Comparison of ENCODE assay signal across 13 cellular contexts in the genomic region with DNA sequence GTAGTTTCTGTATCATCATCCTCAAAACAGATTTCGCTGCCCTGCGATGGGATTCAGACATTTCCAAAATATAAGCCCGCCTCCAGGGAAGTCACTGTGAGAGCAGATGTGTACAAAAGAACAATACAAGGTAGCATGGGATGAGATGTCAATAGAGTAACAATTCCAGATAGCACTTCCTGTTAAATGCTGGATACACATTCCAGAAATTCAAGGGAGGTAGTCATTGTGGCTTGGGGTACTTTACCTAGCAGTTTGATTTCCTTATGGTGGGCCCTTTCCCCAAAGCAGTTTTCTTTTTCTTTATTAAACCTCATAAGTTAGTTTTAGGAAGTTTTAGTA. TPM values are rescaled to one million over a fixed set of nuclear protein-coding genes. Genes with fewer than 3 reads are reported as not detected.
DNase-seq lines count a peak whose midpoint lies in the region; ATAC-seq and TF ChIP-seq lines count a peak whose summit lies in the region.
"Had no signal": no experiment of that assay in that cellular context is flagged by ENCODE, and none has a peak within 500 bp of the region (broad histone marks: within the 10 kb centered on the region; RNA-seq: fewer than 3 reads in every experiment).

No MANE protein-coding gene starts in this region.

- H3K27ac ChIP-seq in Peyer's patch (peak overlapping the region in 2 of 4 donors; percentile 91 to 94), ovary (peak overlapping the region in 1 of 2 donors; percentile 98)
- H3K27ac ChIP-seq in naive thymus-derived CD4-positive, alpha-beta T cell (ENCODE audit: low read depth, low read length), result no peak overlapping the region

- ATAC-seq in GM19351 (IDR thresholded peaks at IDR 0.05; ENCODE audit: unreplicated experiment) (no peak), T-cell (replicated peaks in 1 of 4) (no peak)
- no peak for ATAC-seq in naive thymus-derived CD4-positive, alpha-beta T cell

- H3K4me1 Mint-ChIP-seq in naive thymus-derived CD4-positive, alpha-beta T cell, result peaks cover 15 to 31% (median 25%) of the 10 kb centered on the region in 7 donors
- peaks cover 15 to 19% (median 15%) of the 10 kb centered on the region in 3 donors for H3K4me1 Mint-ChIP-seq in T-cell

- no peak for TF ChIP-seq EP300 in ovary (IDR thresholded peaks at IDR 0.05)

- H3K9me3 Mint-ChIP-seq in naive thymus-derived CD4-positive, alpha-beta T cell, result peaks cover 0 to 2% (median 0%) of the 10 kb centered on the region in 11 donors
- H3K9me3 Mint-ChIP-seq in T-cell, result no peaks in the 10 kb centered on the region
- H3K9me3 Mint-ChIP-seq: activated naive CD4-positive, alpha-beta T cell treated with anti-CD3 and anti-CD28 coated beads, Interleukin-2, amount 10 ng/mL, durations not matched to agents 7 days and 5 days; immature natural killer cell had no signal

- H3K27ac Mint-ChIP-seq in naive thymus-derived CD4-positive, alpha-beta T cell, result peak overlapping the region in 1 of 9 donors; percentile 20
- H3K27ac Mint-ChIP-seq in T-cell, result no peak overlapping the region
- H3K27ac Mint-ChIP-seq: activated naive CD4-positive, alpha-beta T cell treated with anti-CD3 and anti-CD28 coated beads, Interleukin-2, amount 10 ng/mL, durations not matched to agents 7 days and 5 days; CD4-positive, CD25-positive, alpha-beta regulatory T cell had no signal

- TF ChIP-seq CTCF in AG09309 (IDR thresholded peaks at IDR 0.05; ENCODE audit: control insufficient read depth, insufficient read depth, low read depth, low read length, missing control alignments) (no peak), Peyer's patch (IDR thresholded peaks at IDR 0.05) (no peak), fibroblast of mammary gland (conservative IDR thresholded peaks at IDR 0.05; ENCODE audit: control insufficient read depth, insufficient read depth, low read depth, low read length) (no peak), ovary (IDR thresholded peaks at IDR 0.05) (no peak)

- H3K27me3 ChIP-seq in Peyer's patch, result no peaks in the 10 kb centered on the region
- H3K27me3 ChIP-seq in ovary, result no peaks in the 10 kb centered on the region
- H3K27me3 ChIP-seq in naive thymus-derived CD4-positive, alpha-beta T cell (ENCODE audit: control insufficient read depth in 2 of 2, insufficient read depth in 2 of 2, low read length in 2 of 2), result no peaks in the 10 kb centered on the region

- H3K27me3 Mint-ChIP-seq in naive thymus-derived CD4-positive, alpha-beta T cell, result peaks cover 39 to 55% (median 51%) of the 10 kb centered on the region in 5 donors
- H3K27me3 Mint-ChIP-seq in T-cell, result peaks cover 37 to 39% of the 10 kb centered on the region in 2 donors

- H3K4me3 Mint-ChIP-seq in naive thymus-derived CD4-positive, alpha-beta T cell, result peak overlapping the region in 1 of 10 donors; percentile 10
- no peak overlapping the region for H3K4me3 Mint-ChIP-seq in T-cell
- H3K4me3 Mint-ChIP-seq: activated naive CD4-positive, alpha-beta T cell treated with anti-CD3 and anti-CD28 coated beads, Interleukin-2, amount 10 ng/mL, durations not matched to agents 7 days and 5 days; CD4-positive, CD25-positive, alpha-beta regulatory T cell had no signal

- CTCF ChIA-PET in naive thymus-derived CD4-positive, alpha-beta T cell (lab: Charles Lee), result no interaction called here
- CTCF ChIA-PET in T-cell (lab: Charles Lee), result no interaction called here

- H3K36me3 ChIP-seq in Peyer's patch (no peaks in the 10 kb centered on the region), ovary (no peaks in the 10 kb centered on the region)
- no peaks in the 10 kb centered on the region for H3K36me3 ChIP-seq in naive thymus-derived CD4-positive, alpha-beta T cell (ENCODE audit: control insufficient read depth in 2 of 3, insufficient read depth in 3 of 3, low read length in 3 of 3)

- TF ChIP-seq POLR2A in Peyer's patch (IDR thresholded peaks at IDR 0.05) (no peak), ovary (IDR thresholded peaks at IDR 0.05) (no peak)

- no peaks in the 10 kb centered on the region for H3K9me3 ChIP-seq in Peyer's patch
- no peaks in the 10 kb centered on the region for H3K9me3 ChIP-seq in ovary
- no peaks in the 10 kb centered on the region for H3K9me3 ChIP-seq in naive thymus-derived CD4-positive, alpha-beta T cell (ENCODE audit: control insufficient read depth in 2 of 3, low read length in 3 of 3)

- intact Hi-C loops in ovary (cut with DNase I), result loop anchor here in 2 of 4 donors (10.0 kb wide), 1 partner anchor 130 kb away; no protein-coding TSS in a partner anchor
- intact Hi-C loops in naive thymus-derived CD4-positive, alpha-beta T cell (cut with micrococcal nuclease), result loop anchor here (5.0 to 10.0 kb wide), 3 partner anchors 103 to 148 kb away; no protein-coding TSS in a partner anchor

- POLR2A ChIA-PET in naive thymus-derived CD4-positive, alpha-beta T cell (lab: Charles Lee), result no interaction called here
- POLR2A ChIA-PET in T-cell (lab: Charles Lee), result no interaction called here

- peak overlapping the region; percentile 81 for H3K4me3 ChIP-seq in AG09309 (ENCODE audit: control insufficient read depth, low read depth, low read length)
- H3K4me3 ChIP-seq in Peyer's patch, result peak overlapping the region in 3 of 4 donors; percentile 54 to 85 (median 83)
- peak overlapping the region; percentile 76 for H3K4me3 ChIP-seq in fibroblast of mammary gland (ENCODE audit: control insufficient read depth, low read depth, low read length)
- H3K4me3 ChIP-seq in ovary, result peak overlapping the region; percentile 47
- H3K4me3 ChIP-seq in naive thymus-derived CD4-positive, alpha-beta T cell (ENCODE audit: low read length), result no peak overlapping the region

- DNase-seq in AG09309 (ENCODE audit: low read depth) (no peak), Peyer's patch (no peak), fibroblast of mammary gland (ENCODE audit: low read depth) (no peak), ovary (no peak), NCI-H2107 (lab: John Stamatoyannopoulos, UW) (no peak), T-cell (no peak)
- no peak for DNase-seq in naive thymus-derived CD4-positive, alpha-beta T cell
- DNase-seq: activated naive CD4-positive, alpha-beta T cell treated with anti-CD3 and anti-CD28 coated beads, Interleukin-2, amount 10 ng/mL, durations not matched to agents 7 days and 5 days; CD4-positive, CD25-positive, alpha-beta regulatory T cell; immature natural killer cell; NCI-H1930; T-helper 9 cell had no signal

- H3K4me1 ChIP-seq in Peyer's patch (peaks cover 0 to 33% (median 0%) of the 10 kb centered on the region in 4 donors), ovary (ENCODE audit: insufficient read depth) (peaks cover 6% of the 10 kb centered on the region)
- no peaks in the 10 kb centered on the region for H3K4me1 ChIP-seq in naive thymus-derived CD4-positive, alpha-beta T cell (ENCODE audit: control insufficient read depth in 2 of 2, insufficient read depth in 2 of 2, low read length in 2 of 2)

- 3 to 9% (median 6%) methylated on average over 3 of the region's 3 CpGs for WGBS in ovary, 3 donors

- H3K36me3 Mint-ChIP-seq in naive thymus-derived CD4-positive, alpha-beta T cell, result no peaks in the 10 kb centered on the region
- H3K36me3 Mint-ChIP-seq in T-cell, result no peaks in the 10 kb centered on the region
- H3K36me3 Mint-ChIP-seq: CD4-positive, CD25-positive, alpha-beta regulatory T cell; immature natural killer cell had no signal

RNA-seq across cellular contexts. Expression of gene RNF217, which starts 2.5 kb away (rescaled TPM):
- total RNA-seq in Peyer's patch (10 to 100 TPM in 3 of 4 donors, 1 to 10 TPM in 1; 7.4 to 60.1 (median 23.5) TPM), ovary (10 to 100 TPM; 26.0 to 40.4 (median 35.8) TPM), T-cell (under 1 TPM; 0.16 to 0.89 (median 0.59) TPM)
- polyA plus RNA-seq in ovary, result 10 to 100 TPM in 1 of 2 donors, 1 to 10 TPM in 1; 5.8 to 11.4 TPM
- 1 to 10 TPM in 4 of 5 experiments, under 1 TPM in 1; 0.89 to 3.6 (median 1.9) TPM for total RNA-seq in naive thymus-derived CD4-positive, alpha-beta T cell
- under 1 TPM in 1 of 2 donors, not detected in 1; 0.61 TPM for polyA plus RNA-seq in naive thymus-derived CD4-positive, alpha-beta T cell
- polyA plus RNA-seq: CD4-positive, CD25-positive, alpha-beta regulatory T cell had no signal
